Comparison of ENCODE assay signal across 17 cellular contexts in the genomic region with DNA sequence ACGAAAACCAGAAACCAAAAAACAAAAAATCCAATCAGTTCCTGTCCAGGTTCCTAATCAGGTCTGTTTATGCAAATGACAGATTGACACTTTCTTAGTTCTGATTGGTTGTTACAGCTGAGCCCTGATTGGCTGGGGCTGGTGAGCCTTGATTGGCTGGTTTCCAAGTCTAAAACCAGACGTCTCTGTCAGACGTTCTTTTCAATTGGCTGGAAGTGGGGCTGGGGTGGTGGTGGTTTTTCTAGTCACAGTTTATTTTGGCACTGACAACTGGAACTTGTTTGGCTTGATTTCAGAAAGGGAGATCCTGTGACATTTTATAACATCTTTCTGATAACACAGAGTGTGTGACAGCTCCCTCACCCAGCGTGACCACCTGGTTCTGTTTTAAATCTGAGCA. TPM values are rescaled to one million over a fixed set of nuclear protein-coding genes. Genes with fewer than 3 reads are reported as not detected.
A peak's percentile ranks its signal among the peaks of the same experiment; 100 is the strongest.
DNase-seq lines count a peak whose midpoint lies in the region; ATAC-seq and TF ChIP-seq lines count a peak whose summit lies in the region.
"Had no signal": no experiment of that assay in that cellular context is flagged by ENCODE, and none has a peak within 500 bp of the region (broad histone marks: within the 10 kb centered on the region; RNA-seq: fewer than 3 reads in every experiment).

No MANE protein-coding gene starts in this region.

- H3K36me3 ChIP-seq in psoas muscle (ENCODE audit: insufficient read depth in 1 of 2, low read depth in 1 of 2) = no peaks in the 10 kb centered on the region
- H3K36me3 ChIP-seq: BLaER1 treated with 17β-estradiol and CSF1 and Interleukin-3, amounts not matched to agents 10 nM and 100 nM had no signal

- intact Hi-C loops in psoas muscle (cut with DNase I) = no loop called here

- peak; percentile 21 for DNase-seq in AG20443 (ENCODE audit: low spot score)
- peak; percentile 7 for DNase-seq in GM03348 (ENCODE audit: low spot score)
- DNase-seq in NCI-H69 (lab: John Stamatoyannopoulos, UW) = peak; percentile 22
- DNase-seq in dermis microvascular lymphatic vessel endothelial cell (ENCODE audit: low read depth in 2 of 2) = peak; percentile 19 to 44
- DNase-seq in psoas muscle = no peak
- no peak for DNase-seq in cerebellum (ENCODE audit: low spot score)
- no peak for DNase-seq in KG1 (lab: John Stamatoyannopoulos, UW)
- DNase-seq: CD8-positive, alpha-beta memory T cell; H9; NCI-H1048; NCI-H1694; NCI-H446 treated with DMSO at 0.1 percent for 48 hours; NCI-H82; T-cell; T-helper 9 cell had no signal

- H3K4me1 ChIP-seq in psoas muscle = no peaks in the 10 kb centered on the region

- H3K9me3 ChIP-seq in psoas muscle = no peaks in the 10 kb centered on the region

- H3K27ac ChIP-seq in psoas muscle = no peak overlapping the region

- no peaks in the 10 kb centered on the region for H3K27me3 ChIP-seq in psoas muscle (ENCODE audit: insufficient read depth in 3 of 3, low read length in 2 of 3)
- H3K27me3 ChIP-seq: BLaER1 treated with 17β-estradiol and CSF1 and Interleukin-3, amounts not matched to agents 10 nM and 100 nM had no signal

- no peak for ATAC-seq in psoas muscle
- ATAC-seq: Right ventricle myocardium inferior, T-cell had no signal

- 25 to 34% (median 31%) methylated on average over 4 of the region's 4 CpGs for WGBS in psoas muscle, 3 donors

- no peak for TF ChIP-seq CTCF in psoas muscle (IDR thresholded peaks at IDR 0.05)

- H3K4me3 ChIP-seq in psoas muscle = no peak overlapping the region
- H3K4me3 ChIP-seq: BLaER1 treated with 17β-estradiol and CSF1 and Interleukin-3, amounts not matched to agents 10 nM and 100 nM had no signal

RNA-seq across cellular contexts. Expression of a gene that starts 36.1 kb away (rescaled TPM):
- total RNA-seq in dermis microvascular lymphatic vessel endothelial cell (9.0 and 16.3 TPM in 2 replicates), psoas muscle (1 to 10 TPM; 1.7 to 7.6 (median 2.4) TPM), cerebellum (19.0 TPM)
- 1 to 10 TPM in 1 of 3 donors, under 1 TPM in 2; 0.37 to 1.1 (median 0.79) TPM for polyA plus RNA-seq in psoas muscle
- total RNA-seq: CD8-positive, alpha-beta memory T cell had no signal

Comparison
In these comparisons a context has a peak if more than half of its experiments do, and no peak if none do; other contexts are left out.
1. DNase-seq: peak in AG20443 (single experiment), GM03348 (single experiment), NCI-H69 (single experiment) and dermis microvascular lymphatic vessel endothelial cell (2 of 2); none in psoas muscle (0 of 2), cerebellum (single experiment) and KG1 (single experiment).